22 cellular contexts compared by ENCODE assay signal in the genomic region with DNA sequence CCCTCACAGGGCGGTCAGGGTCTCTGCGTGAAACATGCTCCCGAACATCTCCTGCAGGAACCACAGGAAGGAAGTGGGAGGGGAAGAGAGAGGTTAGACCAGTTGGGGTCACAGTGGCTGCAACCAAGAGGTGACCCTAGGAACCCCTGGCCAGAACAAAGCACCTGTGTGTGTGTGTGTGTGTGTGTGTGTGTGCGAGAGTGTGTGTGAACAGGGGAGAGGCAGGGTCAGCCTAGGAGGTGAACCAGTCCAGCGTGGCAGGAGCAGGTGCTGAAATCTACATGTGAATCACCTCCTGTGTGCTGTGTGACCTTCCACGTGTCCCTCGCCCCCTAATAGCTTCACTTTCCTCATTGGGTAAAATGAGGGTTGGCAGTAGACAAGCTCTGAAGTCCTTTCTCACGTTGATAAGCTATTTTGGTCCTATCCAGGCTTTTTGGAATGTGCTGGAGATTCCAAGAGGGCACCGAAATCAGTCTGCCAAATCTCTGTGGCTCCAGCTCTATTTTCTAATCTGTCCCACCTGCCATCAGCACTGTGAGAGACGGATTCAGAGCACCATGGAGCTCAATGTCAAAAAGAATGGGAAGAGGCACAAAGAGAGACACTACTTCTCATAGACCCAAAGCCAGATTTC. TPM values are rescaled to one million over a fixed set of nuclear protein-coding genes. Genes with fewer than 3 reads are reported as not detected.
DNase-seq lines count a peak whose midpoint lies in the region; ATAC-seq, FAIRE-seq and TF ChIP-seq lines count a peak whose summit lies in the region.
"Had no signal": no experiment of that assay in that cellular context is flagged by ENCODE, and none has a peak within 500 bp of the region (broad histone marks: within the 10 kb centered on the region; RNA-seq: fewer than 3 reads in every experiment).

No MANE protein-coding gene starts in this region.

- CTCF ChIA-PET in GM12878 (lab: Yijun Ruan, JAX) = interaction anchor here (0.8 to 8.2 kb wide), 6 partner anchors 62 to 257 kb away, joined by 3 to 62 read pairs (median 8); no protein-coding TSS in a partner anchor
- CTCF ChIA-PET in Calu3 (lab: Charles Lee) = interaction anchor here (9.6 kb wide), 1 partner anchor 63 kb away, joined by 294 read pairs; no protein-coding TSS in a partner anchor

- H3K36me3 ChIP-seq in H7 (replicated peaks; ENCODE audit: control insufficient read depth, insufficient read depth, low read length) (no peaks in the 10 kb centered on the region), GM12878 (ENCODE audit: control insufficient read depth in 2 of 2, insufficient read depth in 2 of 2, low read length in 1 of 2) (no peaks in the 10 kb centered on the region), left ventricle myocardium inferior (no peaks in the 10 kb centered on the region)
- H3K36me3 ChIP-seq: lower lobe of right lung had no signal

- in situ Hi-C loops in GM12878 (cut with MboI) = no loop called here

- H3K27me3 ChIP-seq in H7 (ENCODE audit: control insufficient read depth, insufficient read depth, low read length) = no peaks in the 10 kb centered on the region; the same call in 1 of the 2 replicates
- H3K27me3 ChIP-seq in GM12878 (replicated peaks in 1 of 2; ENCODE audit: control insufficient read depth in 2 of 2, insufficient read depth in 2 of 2, low read length in 1 of 2) = peaks cover 2 to 5% of the 10 kb centered on the region in 2 experiments; a peak in 1 of 4 replicates
- H3K27me3 ChIP-seq in left ventricle myocardium inferior (ENCODE audit: low read depth) = no peaks in the 10 kb centered on the region

- peaks cover 18% of the 10 kb centered on the region for H3K4me1 Mint-ChIP-seq in Calu3 (ENCODE audit: low read depth, unreplicated experiment)
- H3K4me1 Mint-ChIP-seq: activated CD4-positive, alpha-beta T cell treated with anti-CD3 and anti-CD28 coated beads for 36 hours; naive thymus-derived CD8-positive, alpha-beta T cell had no signal

- H3K9me3 ChIP-seq in GM12878 (replicated peaks; ENCODE audit: control insufficient read depth, insufficient read depth, low read length) (no peaks in the 10 kb centered on the region), left ventricle myocardium inferior (replicated peaks) (no peaks in the 10 kb centered on the region)
- H3K9me3 ChIP-seq: lower lobe of right lung had no signal

- 32% methylated on average over 10 of the region's 10 CpGs for WGBS in GM12878 (ENCODE audit: insufficient coverage, insufficient replicate concordance, low lambda C conversion rate, missing lambda C conversion rate)

- TF ChIP-seq CTCF in GM12878 (IDR thresholded peaks at IDR 0.05 in 2 of 3, conservative IDR thresholded peaks at IDR 0.05 in 1 of 3; ENCODE audit: control insufficient read depth in 2 of 3, extremely low read depth in 1 of 3, insufficient read depth in 1 of 3, low read depth in 3 of 3, low read length in 3 of 3) (no peak), left ventricle myocardium inferior (IDR thresholded peaks at IDR 0.05; ENCODE audit: borderline replicate concordance) (no peak), Calu3 (IDR thresholded peaks at IDR 0.05; ENCODE audit: unreplicated experiment) (no peak)

- no peak overlapping the region for H2AFZ ChIP-seq in GM12878 (ENCODE audit: control insufficient read depth, low read depth, low read length)

- no peak for ATAC-seq in GM12878
- ATAC-seq in HG03139 (IDR thresholded peaks at IDR 0.05; ENCODE audit: unreplicated experiment) = no peak
- no peak for ATAC-seq in GM21447 (IDR thresholded peaks at IDR 0.05; ENCODE audit: unreplicated experiment)
- ATAC-seq: activated CD4-positive, alpha-beta T cell treated with anti-CD3 and anti-CD28 coated beads for 36 hours; lower lobe of right lung; naive thymus-derived CD8-positive, alpha-beta T cell had no signal

- no peaks in the 10 kb centered on the region for H3K79me2 ChIP-seq in GM12878 (ENCODE audit: control insufficient read depth, insufficient read depth, low read length)

- BruUV-seq in GM12878 (replicated peaks; lab: Mats Ljungman, UMichigan) (no TSS peak), Calu3 (replicated peaks; lab: Mats Ljungman, UMichigan) (no TSS peak)

- H3K9me3 Mint-ChIP-seq in Calu3 (ENCODE audit: low read depth, unreplicated experiment) = no peaks in the 10 kb centered on the region
- H3K9me3 Mint-ChIP-seq: CD4-positive, alpha-beta memory T cell; naive thymus-derived CD8-positive, alpha-beta T cell had no signal

- RAD21 ChIA-PET in GM12878 (lab: Charles Lee; ENCODE audit: unreplicated experiment) = interaction anchor here (1.3 to 1.8 kb wide), 2 partner anchors 62 to 122 kb away, joined by 4 to 10 read pairs; no protein-coding TSS in a partner anchor

- no peak for FAIRE-seq in GM12878 (lab: Jason Lieb, UNC)

- TF ChIP-seq EP300 in GM12878 (IDR thresholded peaks at IDR 0.05; ENCODE audit: borderline replicate concordance in 1 of 2, control insufficient read depth in 1 of 2, low read depth in 2 of 2, low read length in 2 of 2) = no peak

- no peak overlapping the region for H3K9ac ChIP-seq in GM12878 (ENCODE audit: control insufficient read depth, insufficient read depth, low read length)
- H3K9ac ChIP-seq: KMS-11 had no signal

- DNase-seq in H7 = peak; percentile 9
- DNase-seq in GM12878 (ENCODE audit: low read depth, low spot score) = no peak
- peak; percentile 39 for DNase-seq in left ventricle myocardium inferior
- peak; percentile 9 for DNase-seq in renal cortical epithelial cell (ENCODE audit: low read depth)
- no peak for DNase-seq in Calu3
- DNase-seq in NCI-H2227 treated with DMSO at 0.1 percent for 48 hours (lab: John Stamatoyannopoulos, UW) = no peak
- DNase-seq: activated CD4-positive, alpha-beta T cell treated with anti-CD3 and anti-CD28 coated beads for 36 hours; activated gamma-delta T cell; CD4-positive, alpha-beta memory T cell; lower lobe of right lung; naive thymus-derived CD8-positive, alpha-beta T cell; NCI-H1092; NCI-H510A; posterior cingulate gyrus; stimulated activated CD8-positive, alpha-beta memory T cell treated with anti-CD3 and anti-CD28 coated beads, Interleukin-4, amount 100 ng/mL, for 48 hours had no signal

- no peaks in the 10 kb centered on the region for H3K36me3 Mint-ChIP-seq in Calu3 (ENCODE audit: insufficient read depth, unreplicated experiment)
- H3K36me3 Mint-ChIP-seq: CD4-positive, alpha-beta memory T cell; naive thymus-derived CD8-positive, alpha-beta T cell had no signal

- peaks cover 13% of the 10 kb centered on the region for H3K27me3 Mint-ChIP-seq in Calu3 (ENCODE audit: unreplicated experiment)

- H3K27ac Mint-ChIP-seq in Calu3 (ENCODE audit: unreplicated experiment) = no peak overlapping the region
- H3K27ac Mint-ChIP-seq: activated CD4-positive, alpha-beta T cell treated with anti-CD3 and anti-CD28 coated beads for 36 hours; CD4-positive, alpha-beta memory T cell had no signal

- H3K4me1 ChIP-seq in GM12878 (ENCODE audit: control insufficient read depth, insufficient read depth, low read length) (no peaks in the 10 kb centered on the region; the same call in 1 of the 2 replicates), left ventricle myocardium inferior (peaks cover 56% of the 10 kb centered on the region)

- TF ChIP-seq POLR2A in GM12878 (IDR thresholded peaks at IDR 0.05; ENCODE audit: low read depth, low read length) = no peak

- no peak overlapping the region for H3K4me2 ChIP-seq in GM12878 (ENCODE audit: control insufficient read depth, insufficient read depth)
- H3K4me2 ChIP-seq: KMS-11 had no signal

- SMC1A ChIA-PET in GM12878 (lab: Charles Lee; ENCODE audit: uncharacterized antibody, unreplicated experiment) = interaction anchor here (0.6 to 2.7 kb wide), 6 partner anchors 16 to 258 kb away, joined by 3 to 12 read pairs (median 4); no protein-coding TSS in a partner anchor

- H4K20me1 ChIP-seq in GM12878 (ENCODE audit: control insufficient read depth, insufficient read depth) = no peaks in the 10 kb centered on the region

- intact Hi-C loops in GM12878 (cut with micrococcal nuclease; ENCODE audit: unreplicated experiment) (loop anchor here (5.0 kb wide), 2 partner anchors 103 to 258 kb away; a partner anchor contains a TSS), left ventricle myocardium inferior (cut with micrococcal nuclease) (loop anchor here (10.0 kb wide), 1 partner anchor 111 kb away; no protein-coding TSS in a partner anchor), Calu3 (cut with micrococcal nuclease; ENCODE audit: unreplicated experiment) (loop anchor here (5.0 kb wide), 1 partner anchor 192 kb away; no protein-coding TSS in a partner anchor)

- POLR2A ChIA-PET in GM12878 (lab: Charles Lee) = no interaction called here

- H3K4me3 ChIP-seq in H7 (ENCODE audit: insufficient read depth, low read depth, low read length) = no peak overlapping the region
- H3K4me3 ChIP-seq in GM12878 = no peak overlapping the region
- H3K4me3 ChIP-seq in left ventricle myocardium inferior = peak overlapping the region; percentile 51
- H3K4me3 ChIP-seq: lower lobe of right lung had no signal

- H3K27ac ChIP-seq in GM12878 (ENCODE audit: control insufficient read depth, insufficient read depth) (no peak overlapping the region), left ventricle myocardium inferior (replicated peaks) (peak overlapping the region; percentile 93)
- H3K27ac ChIP-seq: KMS-11, lower lobe of right lung, RWPE1 had no signal

- TF ChIP-seq RAD21 in GM12878 (IDR thresholded peaks at IDR 0.05; ENCODE audit: insufficient read depth, low read depth, low read length) = no peak

- H3K4me3 Mint-ChIP-seq in Calu3 (ENCODE audit: low read depth, unreplicated experiment) = no peak overlapping the region
- H3K4me3 Mint-ChIP-seq: activated CD4-positive, alpha-beta T cell treated with anti-CD3 and anti-CD28 coated beads for 36 hours; CD4-positive, alpha-beta memory T cell; naive thymus-derived CD8-positive, alpha-beta T cell had no signal

RNA-seq across cellular contexts. Expression of a gene that starts 27.8 kb away (rescaled TPM):
- total RNA-seq in H7 (2014; rRNA removed; shearing (Covaris generic)) = not detected in 2 replicates
- total RNA-seq in GM12878 (2013; cell fraction: nucleolus; rRNA removed) = not detected in 2 replicates
- total RNA-seq in GM12878 (2014; rRNA removed) = 0.11 and 0.17 TPM in 2 replicates
- total RNA-seq in GM12878 (2014; rRNA removed; fragmentation: Illumina TruSeq; extraction: Trizol) = 0.18 TPM in 2 replicates
- total RNA-seq in GM12878 (2021) = 0.11 and 0.15 TPM in 2 replicates
- not detected for polyA plus RNA-seq in GM12878 (2011; ENCODE audit: low read depth)
- 0.20 and 0.33 TPM in 2 replicates for polyA plus RNA-seq in GM12878 (2011; rRNA removed)
- 0.33 and 0.39 TPM in 2 replicates for polyA plus RNA-seq in GM12878 (2011; cell fraction: cytosol; rRNA removed)
- 0.32 and 0.45 TPM in 2 replicates for polyA plus RNA-seq in GM12878 (2011; cell fraction: nucleus; rRNA removed)
- 0.06 and 0.07 TPM in 2 replicates for polyA plus RNA-seq in GM12878 (2012)
- 0.22 and 0.32 TPM in 2 replicates for polyA plus RNA-seq in GM12878 (2014; fragmentation: Illumina TruSeq; extraction: Trizol)
- polyA plus RNA-seq in GM12878 (2014; fragmentation: Nextera tagmentation; extraction: Ambion mirVana) = under 1 TPM; 0.11 to 0.15 TPM
- 0.08 and 0.40 TPM in 2 replicates for polyA plus RNA-seq in GM12878 (2014; rRNA removed)
- under 1 TPM; 0.09 to 0.23 TPM for polyA plus RNA-seq in GM12878 (2016; fragmentation: Nextera tagmentation; extraction: Ambion mirVana)
- 0.10 and 0.15 TPM in 2 replicates for polyA minus RNA-seq in GM12878 (2011; rRNA and poly(A)+ RNA removed)
- polyA minus RNA-seq in GM12878 (2011; cell fraction: cytosol; rRNA and poly(A)+ RNA removed) = not detected in 2 replicates
- 0.12 and 0.19 TPM in 2 replicates for polyA minus RNA-seq in GM12878 (2011; cell fraction: nucleus; rRNA and poly(A)+ RNA removed)
- total RNA-seq in left ventricle myocardium inferior = 35.2 TPM
- 0.05 TPM in 1 of 2 replicates, not detected in the other for total RNA-seq in renal cortical epithelial cell
- 4.2 and 7.6 TPM in 2 replicates for total RNA-seq in Calu3 (2022)
- total RNA-seq: activated CD4-positive, alpha-beta T cell treated with anti-CD3 and anti-CD28 coated beads for 36 hours; CD4-positive, alpha-beta memory T cell; chondrocyte; fibroblast of lung; naive thymus-derived CD8-positive, alpha-beta T cell; subcutaneous adipose tissue had no signal
- polyA plus RNA-seq: CD4-positive, alpha-beta memory T cell; fibroblast of lung; naive thymus-derived CD8-positive, alpha-beta T cell had no signal

Comparison
In these comparisons a context has a peak if more than half of its experiments do, and no peak if none do; other contexts are left out.
1. DNase-seq: peak in H7 (single experiment), left ventricle myocardium inferior (single experiment) and renal cortical epithelial cell (single experiment); none in GM12878 (single experiment), Calu3 (single experiment) and NCI-H2227 treated with DMSO at 0.1 percent for 48 hours (single experiment).